ENCODE assay signal across 8 cellular contexts in genomic region chr21:36125513-36126121, GRCh38. TPM values are rescaled to one million over a fixed set of nuclear protein-coding genes. Genes with fewer than 3 reads are reported as not detected.
DNase-seq lines count a peak whose midpoint lies in the region; ATAC-seq and TF ChIP-seq lines count a peak whose summit lies in the region.

No MANE protein-coding gene starts in this region.

- WGBS in esophagus, 2 donors = 22 to 25% methylated on average over 8 of the region's 8 CpGs

- H3K4me3 ChIP-seq in HAP-1 = no peak overlapping the region
- H3K4me3 ChIP-seq in esophagus (ENCODE audit: low read depth in 1 of 2, low read length in 2 of 2) = no peak overlapping the region

- H3K27me3 ChIP-seq in HAP-1 (ENCODE audit: low read depth) (no peaks in the 10 kb centered on the region), esophagus (ENCODE audit: control insufficient read depth in 1 of 2, insufficient read depth in 2 of 2, low read length in 2 of 2) (no peaks in the 10 kb centered on the region)

- in situ Hi-C loops in HAP-1 (cut with MboI; ENCODE audit: low sequenced_read_pairs) = no loop called here

- TF ChIP-seq CTCF in C4-2B (conservative IDR thresholded peaks at IDR 0.05) = peak; percentile 93
- peak; percentile 82 to 88 (median 85) for TF ChIP-seq CTCF in nephron (IDR thresholded peaks at IDR 0.05; ENCODE audit: unreplicated experiment in 3 of 3)

- H3K9me3 Mint-ChIP-seq in nephron = no peaks in the 10 kb centered on the region

- peaks cover 8% of the 10 kb centered on the region for H3K4me1 Mint-ChIP-seq in nephron

- no peak overlapping the region for H3K27ac Mint-ChIP-seq in nephron

- H3K27me3 Mint-ChIP-seq in nephron (ENCODE audit: low read depth) = peaks cover 27% of the 10 kb centered on the region

- no peaks in the 10 kb centered on the region for H3K36me3 Mint-ChIP-seq in nephron (ENCODE audit: low read depth)

- H3K9me3 ChIP-seq in HAP-1 = no peaks in the 10 kb centered on the region
- no peaks in the 10 kb centered on the region for H3K9me3 ChIP-seq in esophagus (ENCODE audit: control insufficient read depth in 2 of 2, insufficient read depth in 1 of 2, low read depth in 1 of 2, low read length in 1 of 2)

- H3K4me3 Mint-ChIP-seq in nephron = peak overlapping the region in 1 of 3 experiments; percentile 31

- ATAC-seq in HG03442 (IDR thresholded peaks at IDR 0.05; ENCODE audit: unreplicated experiment) (no peak), HG02870 (IDR thresholded peaks at IDR 0.05; ENCODE audit: unreplicated experiment) (no peak)

- H3K27ac ChIP-seq in C4-2B = peak overlapping the region; percentile 90
- H3K27ac ChIP-seq in esophagus (ENCODE audit: low read depth in 2 of 2, low read length in 1 of 2) = peak overlapping the region; percentile 94 to 98

- no peaks in the 10 kb centered on the region for H3K36me3 ChIP-seq in HAP-1 (replicated peaks)
- H3K36me3 ChIP-seq in esophagus (ENCODE audit: control insufficient read depth in 2 of 2, insufficient read depth in 2 of 2, low read length in 1 of 2) = no peaks in the 10 kb centered on the region

- DNase-seq in HAP-1 (ENCODE audit: low spot score in 2 of 2) = peak; percentile 51 to 73
- peak; percentile 42 for DNase-seq in NCI-H748 (lab: John Stamatoyannopoulos, UW; ENCODE audit: unreplicated experiment)
- peak; percentile 74 for DNase-seq in activated CD8-positive, alpha-beta memory T cell treated with anti-CD3 and anti-CD28 coated beads for 24 hours

- H3K4me1 ChIP-seq in HAP-1 (no peaks in the 10 kb centered on the region), esophagus (ENCODE audit: control insufficient read depth in 2 of 2, insufficient read depth in 2 of 2, low read length in 1 of 2) (peaks cover 0 to 11% of the 10 kb centered on the region in 2 donors)

RNA-seq across cellular contexts. Expression of gene CBR3, which starts 9.3 kb away (rescaled TPM):
- 10 to 100 TPM; 55.8 to 77.1 TPM for polyA plus RNA-seq in esophagus

RNA-seq across cellular contexts. Expression of gene DOP1B, which starts 31.0 kb away (rescaled TPM):
- 10 to 100 TPM in 1 of 2 donors, 1 to 10 TPM in 1; 9.2 to 13.2 TPM for polyA plus RNA-seq in esophagus

RNA-seq across cellular contexts. Expression of gene CBR1, which starts 55.8 kb away (rescaled TPM):
- 100 to 1,000 TPM; 102 to 207 TPM for polyA plus RNA-seq in esophagus
